ENCODE assay signal across 1 cellular context in the genomic region with DNA sequence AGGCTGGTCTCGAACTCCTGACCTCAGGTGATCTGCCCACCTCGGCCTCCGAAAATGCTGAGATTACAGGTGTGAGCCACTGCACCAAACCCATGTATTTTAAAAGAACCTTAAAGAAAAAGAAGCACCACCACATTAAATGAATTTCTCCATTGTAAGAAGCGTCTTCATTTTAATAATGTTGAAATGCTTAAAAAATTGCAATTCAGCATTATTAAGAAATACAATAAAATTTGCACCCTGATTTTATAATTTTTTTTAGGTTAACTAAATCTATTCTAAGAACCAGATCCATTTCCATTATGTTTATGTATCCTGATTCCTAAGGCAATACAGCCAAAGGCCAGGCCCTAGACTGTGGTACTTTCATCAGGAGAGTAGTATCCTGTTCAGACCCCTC.
TF ChIP-seq lines count a peak whose summit lies in the region.

No MANE protein-coding gene starts in this region.

TF ChIP-seq in HCT116, 20 proteins besides CTCF, POLR2A, EP300 and RAD21 (continued from another document):
- TF ChIP-seq ZBTB33 (IDR thresholded peaks at IDR 0.05; ENCODE audit: extremely low read depth, insufficient replicate concordance, low read length), result no peak
- no peak for TF ChIP-seq ELF1 (IDR thresholded peaks at IDR 0.05; ENCODE audit: borderline replicate concordance, low read depth)
- TF ChIP-seq EZH2 (IDR thresholded peaks at IDR 0.05), result no peak
- TF ChIP-seq FOSL1 (IDR thresholded peaks at IDR 0.05; ENCODE audit: low read depth), result no peak
- TF ChIP-seq CEBPB (IDR thresholded peaks at IDR 0.05; ENCODE audit: low read depth), result no peak
